ENCODE assay signal across 11 cellular contexts in genomic region chr18:48992791-48993555, GRCh38. TPM values are rescaled to one million over a fixed set of nuclear protein-coding genes. Genes with fewer than 3 reads are reported as not detected.
DNase-seq lines count a peak whose midpoint lies in the region; ATAC-seq and TF ChIP-seq lines count a peak whose summit lies in the region.
"Had no signal": no experiment of that assay in that cellular context is flagged by ENCODE, and none has a peak within 500 bp of the region (broad histone marks: within the 10 kb centered on the region; RNA-seq: fewer than 3 reads in every experiment).

No MANE protein-coding gene starts in this region.

- no peaks in the 10 kb centered on the region for H3K36me3 ChIP-seq in thyroid gland

- peak overlapping the region; percentile 77 to 89 (median 87) for H3K27ac ChIP-seq in thyroid gland

- H3K27me3 ChIP-seq in thyroid gland = no peaks in the 10 kb centered on the region

- ATAC-seq in Right ventricle myocardium superior (ENCODE audit: poor library complexity) = no peak

- no peak for TF ChIP-seq POLR2A in NB4 (IDR thresholded peaks at IDR 0.05; ENCODE audit: extremely low read depth, insufficient read length)
- no peak for TF ChIP-seq POLR2A in thyroid gland (IDR thresholded peaks at IDR 0.05)

- WGBS in thyroid gland, 2 donors = 89 to 95% methylated on average over 12 of the region's 12 CpGs

- H3K9me3 ChIP-seq in thyroid gland = no peaks in the 10 kb centered on the region

- peaks cover 40 to 94% of the 10 kb centered on the region in 2 donors for H3K4me1 ChIP-seq in thyroid gland

- TF ChIP-seq CTCF in NB4 (IDR thresholded peaks at IDR 0.05; ENCODE audit: low read depth, low read length) (no peak), thyroid gland (IDR thresholded peaks at IDR 0.05) (no peak)

- DNase-seq in NCI-H2171 treated with DMSO at 0.1 percent for 48 hours (lab: John Stamatoyannopoulos, UW) (peak; percentile 22), NCI-H2171 (lab: John Stamatoyannopoulos, UW) (no peak), NB4 (ENCODE audit: low read depth) (peak; percentile 87), Right ventricle myocardium superior (peak; percentile 49), thyroid gland (no peak), inferior parietal cortex (ENCODE audit: extremely low spot score) (no peak), NCI-H82 (lab: John Stamatoyannopoulos, UW) (no peak)
- DNase-seq in stimulated activated CD4-positive, alpha-beta T cell treated with anti-CD3 and anti-CD28 coated beads, Interleukin-2, amount 100 ng/mL, for 48 hours = no peak
- DNase-seq: activated T-cell treated with anti-CD3 and anti-CD28 coated beads, Interleukin-2, amount 50 U/mL, for 1 hour; natural killer cell; NCI-H2081 had no signal

- intact Hi-C loops in Right ventricle myocardium superior (cut with DNase I) = no loop called here
- intact Hi-C loops in thyroid gland (cut with DNase I) = no loop called here

- H3K4me3 ChIP-seq in NB4 (ENCODE audit: low read depth, low read length) (no peak overlapping the region), thyroid gland (replicated peaks in 1 of 3) (no peak overlapping the region)

RNA-seq across cellular contexts. Expression of gene SMAD7, which starts 42.2 kb away (rescaled TPM):
- total RNA-seq in Right ventricle myocardium superior (14.0 TPM), thyroid gland (10 to 100 TPM; 40.1 to 69.3 (median 59.2) TPM)

Comparison
In these comparisons a context has a peak if more than half of its experiments do, and no peak if none do; other contexts are left out.
1. DNase-seq: peak in NCI-H2171 treated with DMSO at 0.1 percent for 48 hours (single experiment), NB4 (single experiment) and Right ventricle myocardium superior (single experiment); none in NCI-H2171 (single experiment), thyroid gland (0 of 2), inferior parietal cortex (single experiment), stimulated activated CD4-positive, alpha-beta T cell treated with anti-CD3 and anti-CD28 coated beads, Interleukin-2, amount 100 ng/mL, for 48 hours (0 of 2) and NCI-H82 (single experiment).